Comparison of ENCODE assay signal across 8 cellular contexts in genomic region chr11:75583710-75584658, GRCh38. TPM values are rescaled to one million over a fixed set of nuclear protein-coding genes. Genes with fewer than 3 reads are reported as not detected.
A peak's percentile ranks its signal among the peaks of the same experiment; 100 is the strongest.
DNase-seq lines count a peak whose midpoint lies in the region; ATAC-seq and TF ChIP-seq lines count a peak whose summit lies in the region.

No MANE protein-coding gene starts in this region.

- peak overlapping the region; percentile 69 for H3K9ac ChIP-seq in rectal smooth muscle tissue (ENCODE audit: low read length)

- peaks cover 0 to 15% (median 0%) of the 10 kb centered on the region in 5 experiments for H3K9me3 Mint-ChIP-seq in brain

- H3K4me1 Mint-ChIP-seq in brain = peaks cover 28% of the 10 kb centered on the region

- no peaks in the 10 kb centered on the region for H3K36me3 ChIP-seq in rectal smooth muscle tissue (ENCODE audit: control insufficient read depth, insufficient read depth, low read length)

- no peaks in the 10 kb centered on the region for H3K27me3 ChIP-seq in rectal smooth muscle tissue (ENCODE audit: control insufficient read depth, insufficient read depth, low read length)

- peak overlapping the region; percentile 81 to 85 (median 84) for H3K4me3 Mint-ChIP-seq in brain

- in situ Hi-C loops in ACHN (cut with HindIII; ENCODE audit: low pct_ligation_motif_present, low pct_unique_long_range_greater_than_20kb, low sequenced_read_pairs) = no loop called here
- in situ Hi-C loops in GM13977 (cut with MboI; ENCODE audit: low pct_unique_long_range_greater_than_20kb, low sequenced_read_pairs, unreplicated experiment) = no loop called here

- peaks cover 9% of the 10 kb centered on the region for H3K27me3 Mint-ChIP-seq in brain

- TF ChIP-seq CTCF in GM13977 (IDR thresholded peaks at IDR 0.05; ENCODE audit: extremely low read depth, insufficient read depth, missing control alignments) = no peak
- no peak for TF ChIP-seq CTCF in brain (conservative IDR thresholded peaks at IDR 0.05)

- ATAC-seq in GM19452 (IDR thresholded peaks at IDR 0.05; ENCODE audit: unreplicated experiment) (no peak), GM21576 (IDR thresholded peaks at IDR 0.05; ENCODE audit: unreplicated experiment) (no peak)

- peak; percentile 66 for DNase-seq in ACHN
- DNase-seq in GM13977 (ENCODE audit: low spot score) = peak; percentile 51
- DNase-seq in NCI-H748 treated with DMSO at 0.1 percent for 48 hours (lab: John Stamatoyannopoulos, UW) = peak; percentile 20

- peaks cover 9% of the 10 kb centered on the region for H3K36me3 Mint-ChIP-seq in brain

- H3K4me3 ChIP-seq in iPS-11a (ENCODE audit: low read depth, low read length) (peak overlapping the region; percentile 56), rectal smooth muscle tissue (ENCODE audit: low read length) (peak overlapping the region; percentile 76)

- peak overlapping the region; percentile 91 to 97 (median 94) for H3K27ac Mint-ChIP-seq in brain

- peak overlapping the region; percentile 97 for H3K27ac ChIP-seq in rectal smooth muscle tissue (ENCODE audit: low read depth, low read length)

- peaks cover 12% of the 10 kb centered on the region for H3K4me1 ChIP-seq in rectal smooth muscle tissue (ENCODE audit: control insufficient read depth, insufficient read depth, low read length)

RNA-seq across cellular contexts. Expression of gene SERPINH1, which starts 21.9 kb away (rescaled TPM):
- polyA plus RNA-seq in brain (ENCODE audit: insufficient read depth, low read depth, low replicate concordance) = 53.2 TPM

RNA-seq across cellular contexts. Expression of gene GDPD5, which starts 58.2 kb away (rescaled TPM):
- polyA plus RNA-seq in brain (ENCODE audit: insufficient read depth, low read depth, low replicate concordance) = 18.9 TPM
